Comparison of ENCODE assay signal across 24 cellular contexts in genomic region chr9:84383178-84383577, GRCh38. TPM values are rescaled to one million over a fixed set of nuclear protein-coding genes. Genes with fewer than 3 reads are reported as not detected.
"Had no signal": no experiment of that assay in that cellular context is flagged by ENCODE, and none has a peak within 500 bp of the region (broad histone marks: within the 10 kb centered on the region; RNA-seq: fewer than 3 reads in every experiment).

No MANE protein-coding gene starts in this region.

- H3K36me3 ChIP-seq: left lung, lower lobe of right lung, ovary, stomach, thyroid gland had no signal

- H3K9me3 ChIP-seq: left lung, lower lobe of right lung, ovary, psoas muscle, stomach, thyroid gland had no signal

- H3K27me3 Mint-ChIP-seq: type B pancreatic cell had no signal

- H3K4me1 ChIP-seq: left lung, lower lobe of right lung, psoas muscle, stomach, thyroid gland had no signal

- FAIRE-seq: frontal cortex, kidney had no signal

- H3K27ac ChIP-seq: hepatocyte, left lung, lower lobe of right lung, ovary, psoas muscle, stomach, thyroid gland had no signal

- H3K36me3 Mint-ChIP-seq: natural killer cell; stimulated activated effector memory CD8-positive, alpha-beta T cell treated with anti-CD3 and anti-CD28 coated beads, Interleukin-12 subunit alpha, Interleukin-12 subunit beta, amount 100 ng/mL, for 72 hours; type B pancreatic cell had no signal

- H3K9me3 Mint-ChIP-seq: natural killer cell; stimulated activated effector memory CD8-positive, alpha-beta T cell treated with anti-CD3 and anti-CD28 coated beads, Interleukin-12 subunit alpha, Interleukin-12 subunit beta, amount 100 ng/mL, for 72 hours; type B pancreatic cell had no signal

- H3K79me2 ChIP-seq: hepatocyte had no signal

- H3K4me3 Mint-ChIP-seq: natural killer cell; stimulated activated effector memory CD8-positive, alpha-beta T cell treated with anti-CD3 and anti-CD28 coated beads, Interleukin-12 subunit alpha, Interleukin-12 subunit beta, amount 100 ng/mL, for 72 hours; type B pancreatic cell had no signal

- DNase-seq: cortex of kidney; effector CD4-positive, alpha-beta T cell; kidney; left lung; lower lobe of right lung; natural killer cell; occipital lobe; ovary; posterior cingulate gyrus; psoas muscle; stimulated activated CD4-positive, alpha-beta T cell treated with anti-CD3 and anti-CD28 coated beads, Interleukin-2, amount 100 ng/mL, for 24 hours; stimulated activated CD4-positive, alpha-beta T cell treated with anti-CD3 and anti-CD28 coated beads, Interleukin-4, amount 100 ng/mL, for 24 hours; stimulated activated naive CD4-positive, alpha-beta T cell treated with Interleukin-2 at 50 U/mL for 16 hours; stomach; thyroid gland had no signal

- H3K4me2 ChIP-seq: hepatocyte, smooth muscle cell had no signal

- ATAC-seq: left lung; lower lobe of right lung; natural killer cell; psoas muscle; sciatic nerve; stimulated activated effector memory CD8-positive, alpha-beta T cell treated with anti-CD3 and anti-CD28 coated beads, Interleukin-12 subunit alpha, Interleukin-12 subunit beta, amount 100 ng/mL, for 72 hours had no signal

- H2AFZ ChIP-seq: hepatocyte had no signal

- H3K4me1 Mint-ChIP-seq: stimulated activated effector memory CD8-positive, alpha-beta T cell treated with anti-CD3 and anti-CD28 coated beads, Interleukin-12 subunit alpha, Interleukin-12 subunit beta, amount 100 ng/mL, for 72 hours had no signal

- H3K27ac Mint-ChIP-seq: natural killer cell; stimulated activated effector memory CD8-positive, alpha-beta T cell treated with anti-CD3 and anti-CD28 coated beads, Interleukin-12 subunit alpha, Interleukin-12 subunit beta, amount 100 ng/mL, for 72 hours; type B pancreatic cell had no signal

- H3K4me3 ChIP-seq: hepatocyte, left lung, lower lobe of right lung, ovary, psoas muscle, smooth muscle cell, stomach, thyroid gland had no signal

- H3K27me3 ChIP-seq: hepatocyte, left lung, ovary, stomach, thyroid gland had no signal

RNA-seq across cellular contexts. Expression of gene SLC28A3, which starts 42.6 kb away (rescaled TPM):
- total RNA-seq: dermis microvascular lymphatic vessel endothelial cell, frontal cortex, occipital lobe, psoas muscle, temporal lobe had no signal
- polyA plus RNA-seq: neural cell, psoas muscle had no signal
